ENCODE assay signal across 15 cellular contexts in the genomic region with DNA sequence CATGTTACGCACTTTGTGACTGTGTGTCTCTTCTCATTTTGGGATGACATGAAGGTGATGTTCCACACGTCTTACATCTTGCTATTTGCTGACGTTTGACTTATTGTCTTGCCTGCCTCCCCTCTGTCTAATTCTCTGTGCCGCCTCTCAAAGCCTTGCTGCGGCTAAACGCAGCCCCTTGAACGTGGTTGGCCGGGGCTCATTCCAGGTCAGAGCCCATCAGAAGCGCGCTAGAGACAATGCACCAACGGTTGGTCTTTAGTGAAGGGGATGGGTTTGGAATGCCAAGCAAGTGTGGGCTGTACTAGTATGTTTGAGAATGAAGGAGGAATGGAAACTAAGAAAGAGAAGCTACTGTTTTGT. TPM values are rescaled to one million over a fixed set of nuclear protein-coding genes. Genes with fewer than 3 reads are reported as not detected.
DNase-seq lines count a peak whose midpoint lies in the region; ATAC-seq and TF ChIP-seq lines count a peak whose summit lies in the region.
"Had no signal": no experiment of that assay in that cellular context is flagged by ENCODE, and none has a peak within 500 bp of the region (broad histone marks: within the 10 kb centered on the region; RNA-seq: fewer than 3 reads in every experiment).

No MANE protein-coding gene starts in this region.

- H3K27me3 ChIP-seq in hepatocyte = no peaks in the 10 kb centered on the region
- H3K27me3 ChIP-seq in subcutaneous abdominal adipose tissue (ENCODE audit: control insufficient read depth in 5 of 5, insufficient read depth in 4 of 5, low read length in 5 of 5) = no peaks in the 10 kb centered on the region
- H3K27me3 ChIP-seq in CD4-positive, alpha-beta T cell (ENCODE audit: control insufficient read depth, insufficient read depth, low read length) = no peaks in the 10 kb centered on the region
- H3K27me3 ChIP-seq: tibial artery had no signal

- no peaks in the 10 kb centered on the region for H3K9me2 ChIP-seq in hepatocyte (replicated peaks; ENCODE audit: insufficient read depth)

- peaks cover 41% of the 10 kb centered on the region for H4K20me1 ChIP-seq in hepatocyte (ENCODE audit: insufficient read depth, poor library complexity, severe bottlenecking)

- intact Hi-C loops in CD4-positive, alpha-beta T cell (cut with DNase I, micrococcal nuclease) = no loop called here

- H3K9ac ChIP-seq in subcutaneous abdominal adipose tissue (ENCODE audit: low read length in 5 of 5) = no peak overlapping the region

- no peaks in the 10 kb centered on the region for H3K27me3 Mint-ChIP-seq in activated T-cell treated with anti-CD3 and anti-CD28 coated beads, Interleukin-2, amount 50 U/mL, for 24 hours
- H3K27me3 Mint-ChIP-seq in CD4-positive, alpha-beta T cell = no peaks in the 10 kb centered on the region
- H3K27me3 Mint-ChIP-seq: naive thymus-derived CD8-positive, alpha-beta T cell had no signal

- H3K4me3 ChIP-seq in hepatocyte (no peak overlapping the region), subcutaneous abdominal adipose tissue (ENCODE audit: low read depth in 1 of 5, low read length in 5 of 5) (no peak overlapping the region)
- H3K4me3 ChIP-seq: lung, tibial artery had no signal

- H3K4me1 Mint-ChIP-seq in activated T-cell treated with anti-CD3 and anti-CD28 coated beads, Interleukin-2, amount 50 U/mL, for 24 hours (ENCODE audit: low read depth) = peaks cover 79% of the 10 kb centered on the region
- H3K4me1 Mint-ChIP-seq in CD4-positive, alpha-beta T cell (ENCODE audit: low read depth) = peaks cover 72% of the 10 kb centered on the region

- peak overlapping the region; percentile 3 for H3K4me3 Mint-ChIP-seq in activated T-cell treated with anti-CD3 and anti-CD28 coated beads, Interleukin-2, amount 50 U/mL, for 24 hours
- no peak overlapping the region for H3K4me3 Mint-ChIP-seq in CD4-positive, alpha-beta T cell

- TF ChIP-seq CTCF in VCaP (conservative IDR thresholded peaks at IDR 0.05) (no peak), hepatocyte (IDR thresholded peaks at IDR 0.05; ENCODE audit: poor library complexity) (no peak)
- TF ChIP-seq CTCF in CD4-positive, alpha-beta T cell (IDR thresholded peaks at IDR 0.05) = no peak

- ATAC-seq in CD4-positive, alpha-beta T cell (ENCODE audit: poor library complexity) = no peak
- ATAC-seq: HCT116; naive thymus-derived CD8-positive, alpha-beta T cell had no signal

- H3K9me3 ChIP-seq in hepatocyte (ENCODE audit: low read depth) (no peaks in the 10 kb centered on the region), subcutaneous abdominal adipose tissue (ENCODE audit: control insufficient read depth in 5 of 5, low read length in 5 of 5) (no peaks in the 10 kb centered on the region)
- H3K9me3 ChIP-seq in CD4-positive, alpha-beta T cell (ENCODE audit: control insufficient read depth, low read length) = no peaks in the 10 kb centered on the region
- H3K9me3 ChIP-seq: tibial artery had no signal

- H3K27ac ChIP-seq in VCaP (peak overlapping the region; percentile 53; the same call in 1 of the 2 replicates), hepatocyte (peak overlapping the region; percentile 74), subcutaneous abdominal adipose tissue (ENCODE audit: low read depth, low read length) (peak overlapping the region; percentile 84)
- no peak overlapping the region for H3K27ac ChIP-seq in CD4-positive, alpha-beta T cell (ENCODE audit: low read depth, low read length)
- H3K27ac ChIP-seq: tibial artery had no signal

- H3K4me1 ChIP-seq in hepatocyte (ENCODE audit: insufficient read depth) (peaks cover 25% of the 10 kb centered on the region), subcutaneous abdominal adipose tissue (ENCODE audit: control insufficient read depth in 5 of 5, insufficient read depth in 5 of 5, low read length in 5 of 5) (peaks cover 2 to 71% (median 40%) of the 10 kb centered on the region in 5 donors)

- DNase-seq in activated T-cell treated with anti-CD3 and anti-CD28 coated beads, Interleukin-2, amount 50 U/mL, for 24 hours = no peak
- DNase-seq in activated T-cell treated with anti-CD3 and anti-CD28 coated beads for 4 hours (no peak), hepatocyte (ENCODE audit: low spot score) (no peak), middle frontal gyrus (ENCODE audit: extremely low spot score, low spot score) (no peak), KG1 (lab: John Stamatoyannopoulos, UW) (no peak)
- DNase-seq in CD4-positive, alpha-beta T cell = no peak
- DNase-seq: GDM1; naive thymus-derived CD8-positive, alpha-beta T cell; NCI-H1048; NCI-H2107; tibial artery had no signal

- POLR2A ChIA-PET in CD4-positive, alpha-beta T cell (lab: Charles Lee) = no interaction called here

- 92% methylated on average over 11 of the region's 11 CpGs for WGBS in hepatocyte (ENCODE audit: low lambda C conversion rate, missing lambda C conversion rate)

- H3K9me3 Mint-ChIP-seq in activated T-cell treated with anti-CD3 and anti-CD28 coated beads, Interleukin-2, amount 50 U/mL, for 24 hours = no peaks in the 10 kb centered on the region
- H3K9me3 Mint-ChIP-seq in CD4-positive, alpha-beta T cell = no peaks in the 10 kb centered on the region
- H3K9me3 Mint-ChIP-seq: naive thymus-derived CD8-positive, alpha-beta T cell had no signal

- peak overlapping the region; percentile 94 for H3K27ac Mint-ChIP-seq in activated T-cell treated with anti-CD3 and anti-CD28 coated beads, Interleukin-2, amount 50 U/mL, for 24 hours
- no peak overlapping the region for H3K27ac Mint-ChIP-seq in CD4-positive, alpha-beta T cell

- H3K36me3 Mint-ChIP-seq in activated T-cell treated with anti-CD3 and anti-CD28 coated beads, Interleukin-2, amount 50 U/mL, for 24 hours (ENCODE audit: low read depth) = peaks cover 7% of the 10 kb centered on the region
- peaks cover 12% of the 10 kb centered on the region for H3K36me3 Mint-ChIP-seq in CD4-positive, alpha-beta T cell (ENCODE audit: low read depth)

- H2AFZ ChIP-seq in hepatocyte = no peak overlapping the region

- peaks cover 100% of the 10 kb centered on the region for H3K79me2 ChIP-seq in hepatocyte

- H3K36me3 ChIP-seq in hepatocyte (replicated peaks; ENCODE audit: insufficient read depth, low read depth) = no peaks in the 10 kb centered on the region
- H3K36me3 ChIP-seq in subcutaneous abdominal adipose tissue (ENCODE audit: control insufficient read depth in 5 of 5, insufficient read depth in 5 of 5, low read length in 5 of 5) = no peaks in the 10 kb centered on the region
- H3K36me3 ChIP-seq: tibial artery had no signal

- no peak overlapping the region for H3K4me2 ChIP-seq in hepatocyte

- CTCF ChIA-PET in CD4-positive, alpha-beta T cell (lab: Charles Lee) = no interaction called here

RNA-seq across cellular contexts. Expression of a gene that starts 45.0 kb away (rescaled TPM):
- 24.0 and 32.9 TPM in 2 replicates for total RNA-seq in hepatocyte
- polyA plus RNA-seq in hepatocyte = 15.3 and 20.2 TPM in 2 replicates
- total RNA-seq in CD4-positive, alpha-beta T cell = 10 to 100 TPM; 40.1 to 41.2 TPM
